ENCODE assay signal across 8 cellular contexts in the genomic region with DNA sequence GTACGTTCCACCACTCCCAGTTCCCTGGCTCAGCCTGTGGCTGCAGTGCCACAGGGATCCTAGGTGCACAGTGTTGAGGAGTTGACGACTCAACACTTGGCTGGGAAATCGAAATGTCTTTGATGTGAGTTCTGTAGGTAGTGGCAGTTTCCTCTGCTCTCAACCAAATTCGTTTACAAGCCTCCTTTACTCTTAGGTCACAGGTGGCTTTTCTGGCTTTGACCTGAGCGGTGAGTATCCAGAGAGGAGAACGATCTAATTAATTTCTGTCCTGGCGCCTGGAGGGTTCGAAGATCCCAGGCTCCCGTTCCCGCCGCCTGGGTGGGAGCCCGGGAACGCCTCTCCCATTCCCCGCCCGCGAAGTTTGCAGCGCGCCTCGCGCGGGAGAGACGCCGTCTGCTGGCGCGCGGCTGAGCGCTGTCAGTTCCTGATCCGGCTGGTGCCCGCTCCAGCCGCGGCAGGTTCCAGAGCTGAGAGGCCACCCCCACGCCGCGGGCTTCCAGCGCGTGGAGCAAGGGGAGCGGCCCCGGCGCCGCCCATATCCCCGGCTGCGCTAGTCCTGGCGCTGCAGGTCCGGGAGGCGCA. TPM values are rescaled to one million over a fixed set of nuclear protein-coding genes. Genes with fewer than 3 reads are reported as not detected.
DNase-seq lines count a peak whose midpoint lies in the region; ATAC-seq and TF ChIP-seq lines count a peak whose summit lies in the region.

A gene with protein sequence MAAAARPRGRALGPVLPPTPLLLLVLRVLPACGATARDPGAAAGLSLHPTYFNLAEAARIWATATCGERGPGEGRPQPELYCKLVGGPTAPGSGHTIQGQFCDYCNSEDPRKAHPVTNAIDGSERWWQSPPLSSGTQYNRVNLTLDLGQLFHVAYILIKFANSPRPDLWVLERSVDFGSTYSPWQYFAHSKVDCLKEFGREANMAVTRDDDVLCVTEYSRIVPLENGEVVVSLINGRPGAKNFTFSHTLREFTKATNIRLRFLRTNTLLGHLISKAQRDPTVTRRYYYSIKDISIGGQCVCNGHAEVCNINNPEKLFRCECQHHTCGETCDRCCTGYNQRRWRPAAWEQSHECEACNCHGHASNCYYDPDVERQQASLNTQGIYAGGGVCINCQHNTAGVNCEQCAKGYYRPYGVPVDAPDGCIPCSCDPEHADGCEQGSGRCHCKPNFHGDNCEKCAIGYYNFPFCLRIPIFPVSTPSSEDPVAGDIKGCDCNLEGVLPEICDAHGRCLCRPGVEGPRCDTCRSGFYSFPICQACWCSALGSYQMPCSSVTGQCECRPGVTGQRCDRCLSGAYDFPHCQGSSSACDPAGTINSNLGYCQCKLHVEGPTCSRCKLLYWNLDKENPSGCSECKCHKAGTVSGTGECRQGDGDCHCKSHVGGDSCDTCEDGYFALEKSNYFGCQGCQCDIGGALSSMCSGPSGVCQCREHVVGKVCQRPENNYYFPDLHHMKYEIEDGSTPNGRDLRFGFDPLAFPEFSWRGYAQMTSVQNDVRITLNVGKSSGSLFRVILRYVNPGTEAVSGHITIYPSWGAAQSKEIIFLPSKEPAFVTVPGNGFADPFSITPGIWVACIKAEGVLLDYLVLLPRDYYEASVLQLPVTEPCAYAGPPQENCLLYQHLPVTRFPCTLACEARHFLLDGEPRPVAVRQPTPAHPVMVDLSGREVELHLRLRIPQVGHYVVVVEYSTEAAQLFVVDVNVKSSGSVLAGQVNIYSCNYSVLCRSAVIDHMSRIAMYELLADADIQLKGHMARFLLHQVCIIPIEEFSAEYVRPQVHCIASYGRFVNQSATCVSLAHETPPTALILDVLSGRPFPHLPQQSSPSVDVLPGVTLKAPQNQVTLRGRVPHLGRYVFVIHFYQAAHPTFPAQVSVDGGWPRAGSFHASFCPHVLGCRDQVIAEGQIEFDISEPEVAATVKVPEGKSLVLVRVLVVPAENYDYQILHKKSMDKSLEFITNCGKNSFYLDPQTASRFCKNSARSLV (N-terminal part only) (plus strand): TSS at position 423 of the 585 bp plus-strand sequence. CDS start 231 bp downstream, outside the sequence.

- H3K36me3 Mint-ChIP-seq in activated naive CD8-positive, alpha-beta T cell treated with anti-CD3 and anti-CD28 coated beads for 36 hours, result no peaks in the 10 kb centered on the region

- H3K27me3 ChIP-seq in BJ (ENCODE audit: control insufficient read depth, insufficient read depth, low read length) (no peaks in the 10 kb centered on the region), NT2/D1 (ENCODE audit: insufficient read depth, insufficient read length) (peaks cover 41% of the 10 kb centered on the region)

- H3K27me3 Mint-ChIP-seq in activated naive CD8-positive, alpha-beta T cell treated with anti-CD3 and anti-CD28 coated beads for 36 hours, result peaks cover 46% of the 10 kb centered on the region

- ATAC-seq in left cardiac atrium (peak; percentile 93 to 96), HG02973 (IDR thresholded peaks at IDR 0.05; ENCODE audit: unreplicated experiment) (no peak)

- H3K4me1 ChIP-seq in NT2/D1 (ENCODE audit: insufficient read depth, insufficient read length), result no peaks in the 10 kb centered on the region

- no peaks in the 10 kb centered on the region for H3K9me3 Mint-ChIP-seq in activated naive CD8-positive, alpha-beta T cell treated with anti-CD3 and anti-CD28 coated beads for 36 hours

- H3K27ac Mint-ChIP-seq in activated naive CD8-positive, alpha-beta T cell treated with anti-CD3 and anti-CD28 coated beads for 36 hours, result no peak within 1 kb of the TSS

- intact Hi-C loops in left cardiac atrium (cut with DNase I) (no loop called here), posterior cingulate gyrus (cut with DNase I) (no loop called here)

- H3K4me1 Mint-ChIP-seq in activated naive CD8-positive, alpha-beta T cell treated with anti-CD3 and anti-CD28 coated beads for 36 hours, result peaks cover 5% of the 10 kb centered on the region

- H3K9me3 ChIP-seq in NT2/D1 (ENCODE audit: insufficient read depth, low read length), result no peaks in the 10 kb centered on the region

- CTCF ChIA-PET in BJ (lab: Yijun Ruan, JAX), result interaction anchor here (2.6 kb wide), 1 partner anchor 14 kb away, joined by 8 read pairs; no protein-coding TSS in a partner anchor
- CTCF ChIA-PET in HEK293T (lab: Yijun Ruan, JAX), result no interaction called here

- peak within 1 kb of the TSS; percentile 52 for H3K4me3 ChIP-seq in BJ (ENCODE audit: low read depth, low read length)
- peak within 1 kb of the TSS; percentile 42 for H3K4me3 ChIP-seq in NT2/D1 (ENCODE audit: insufficient read length, low read depth)

- H3K9ac ChIP-seq in NT2/D1 (ENCODE audit: insufficient read length, low read depth), result peak within 1 kb of the TSS; percentile 64

- POLR2A ChIA-PET in BJ (lab: Charles Lee), result interaction anchor here (0.6 kb wide), 1 partner anchor 108 kb away, joined by 3 read pairs; no protein-coding TSS in a partner anchor
- POLR2A ChIA-PET in HEK293T (lab: Yijun Ruan, JAX), result interaction anchor here (0.6 kb wide), 1 partner anchor 26 kb away, joined by 3 read pairs; no protein-coding TSS in a partner anchor

- DNase-seq in BJ (ENCODE audit: low read depth) (no peak), HEK293T (ENCODE audit: extremely low spot score) (peak; percentile 74), NT2/D1 (ENCODE audit: low read depth, low spot score) (no peak), left cardiac atrium (peak; percentile 67), posterior cingulate gyrus (peak in 9 of 10 donors; percentile 24 to 91 (median 44)), NCI-H2107 (lab: John Stamatoyannopoulos, UW) (no peak)
- peak; percentile 34 for DNase-seq in activated naive CD8-positive, alpha-beta T cell treated with anti-CD3 and anti-CD28 coated beads for 36 hours

- H3K4me3 Mint-ChIP-seq in activated naive CD8-positive, alpha-beta T cell treated with anti-CD3 and anti-CD28 coated beads for 36 hours, result peak within 1 kb of the TSS; percentile 60

- H3K36me3 ChIP-seq in BJ (ENCODE audit: control insufficient read depth, insufficient read depth, low read length), result no peaks in the 10 kb centered on the region
- no peaks in the 10 kb centered on the region for H3K36me3 ChIP-seq in NT2/D1 (ENCODE audit: insufficient read depth, insufficient read length, low read length)

- peak; percentile 45 for TF ChIP-seq CTCF in BJ (IDR thresholded peaks at IDR 0.05; ENCODE audit: insufficient read depth, low read depth, low read length)

TF ChIP-seq in HEK293T, 16 proteins besides CTCF, POLR2A, EP300 and RAD21:
- no peak for TF ChIP-seq ZNF384 (IDR thresholded peaks at IDR 0.05)
- peak; percentile 74 for TF ChIP-seq L3MBTL2 (conservative IDR thresholded peaks at IDR 0.05)

RNA-seq across cellular contexts. Expression of the gene that starts here (rescaled TPM):
- 5.6 and 6.6 TPM in 2 replicates for polyA plus RNA-seq in BJ (2011; rRNA removed)
- 4.5 and 6.5 TPM in 2 replicates for polyA minus RNA-seq in BJ (2011; rRNA and poly(A)+ RNA removed)
- total RNA-seq in activated naive CD8-positive, alpha-beta T cell treated with anti-CD3 and anti-CD28 coated beads for 36 hours, result under 1 TPM; 0.31 to 0.42 TPM
- total RNA-seq in left cardiac atrium, result 1 to 10 TPM; 5.6 to 6.7 TPM

Comparison
In these comparisons a context has a peak if more than half of its experiments do, and no peak if none do; other contexts are left out.
1. RNA of the gene that starts here (total RNA-seq): 5.6 to 6.7 TPM in left cardiac atrium; 0.31 to 0.42 TPM in activated naive CD8-positive, alpha-beta T cell treated with anti-CD3 and anti-CD28 coated beads for 36 hours; every median in the first group is over 4 times any median in the second.
2. Peak in DNase-seq in activated naive CD8-positive, alpha-beta T cell treated with anti-CD3 and anti-CD28 coated beads for 36 hours; RNA of the gene not detected or under 1 TPM.
3. DNase-seq: peak in HEK293T (single experiment), left cardiac atrium (single experiment) and posterior cingulate gyrus (9 of 10); none in BJ (single experiment), NT2/D1 (single experiment) and NCI-H2107 (single experiment).